Comparison of ENCODE assay signal across 1 cellular context in the genomic region with DNA sequence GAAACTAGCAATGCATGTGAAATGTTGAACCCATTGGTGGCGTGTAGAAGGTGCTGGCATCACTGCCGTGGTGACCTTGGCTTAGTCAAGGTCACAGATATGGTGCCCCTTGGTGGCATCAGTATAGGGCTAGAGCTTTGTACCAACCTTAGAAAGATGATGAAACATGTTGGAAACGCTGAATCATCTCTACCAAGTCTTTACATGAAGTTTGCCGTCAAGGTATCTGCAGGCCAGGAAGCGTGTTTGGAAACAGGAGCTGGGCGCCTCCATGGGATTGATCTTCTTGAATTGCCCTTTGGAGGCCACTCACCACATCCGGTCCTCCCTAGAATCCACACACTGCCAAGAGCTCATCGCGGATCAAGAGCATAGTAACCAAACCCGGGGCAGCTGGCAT.
TF ChIP-seq lines count a peak whose summit lies in the region.

No MANE protein-coding gene starts in this region.

TF ChIP-seq in A549, 52 proteins besides CTCF, POLR2A, EP300 and RAD21 (continued from another document):
- TF ChIP-seq, protein P1, sequence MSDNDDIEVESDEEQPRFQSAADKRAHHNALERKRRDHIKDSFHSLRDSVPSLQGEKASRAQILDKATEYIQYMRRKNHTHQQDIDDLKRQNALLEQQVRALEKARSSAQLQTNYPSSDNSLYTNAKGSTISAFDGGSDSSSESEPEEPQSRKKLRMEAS (IDR thresholded peaks at IDR 0.05), result no peak
- TF ChIP-seq MAFK (IDR thresholded peaks at IDR 0.05; ENCODE audit: partially characterized antibody), result peak; percentile 23
- no peak for TF ChIP-seq CBX2 (IDR thresholded peaks at IDR 0.05; ENCODE audit: borderline replicate concordance, low read depth)
